ENCODE assay signal across 8 cellular contexts in the genomic region with DNA sequence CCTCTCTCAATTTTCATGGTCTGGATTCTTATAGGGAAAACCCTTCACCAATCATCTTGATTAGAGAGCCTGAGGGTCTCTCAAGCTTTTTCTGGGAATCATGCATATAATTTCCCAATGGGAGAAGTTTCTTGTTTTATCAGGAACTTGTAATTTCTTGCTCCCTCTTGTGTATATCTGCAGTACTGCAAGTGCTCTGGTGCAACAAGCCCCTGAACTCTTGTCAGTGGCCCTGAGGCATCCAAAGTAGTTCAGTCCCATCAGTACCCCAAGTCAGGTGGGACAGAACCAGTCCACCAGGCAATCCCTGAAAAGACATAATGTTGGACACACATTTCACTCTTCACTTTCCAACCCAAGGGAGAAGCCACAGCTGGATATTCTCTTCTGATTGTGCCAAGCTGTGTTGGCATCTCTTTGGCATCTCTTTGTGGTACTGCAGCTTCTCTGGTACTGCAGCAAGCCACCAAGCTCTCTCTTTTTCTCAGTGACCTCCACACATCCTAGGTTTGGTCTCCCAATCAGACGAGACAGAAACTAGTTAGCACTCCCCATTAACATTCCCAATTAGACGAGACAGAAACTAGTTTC.
A peak's percentile ranks its signal among the peaks of the same experiment; 100 is the strongest.
DNase-seq lines count a peak whose midpoint lies in the region; ATAC-seq and TF ChIP-seq lines count a peak whose summit lies in the region.

No MANE protein-coding gene starts in this region.

- no peaks in the 10 kb centered on the region for H3K9me3 ChIP-seq in RWPE2 (ENCODE audit: severe bottlenecking)
- no peaks in the 10 kb centered on the region for H3K9me3 ChIP-seq in suprapubic skin

- TF ChIP-seq CTCF in C4-2B (conservative IDR thresholded peaks at IDR 0.05) (peak; percentile 88), RWPE2 (IDR thresholded peaks at IDR 0.05; ENCODE audit: poor library complexity, severe bottlenecking) (peak; percentile 82), fibroblast of mammary gland (conservative IDR thresholded peaks at IDR 0.05; ENCODE audit: control insufficient read depth, insufficient read depth, low read depth, low read length) (peak; percentile 87), suprapubic skin (IDR thresholded peaks at IDR 0.05) (peak in 1 of 2 donors; percentile 52)

- H3K27ac ChIP-seq in C4-2B (no peak overlapping the region), RWPE2 (ENCODE audit: poor library complexity, severe bottlenecking) (no peak overlapping the region), suprapubic skin (no peak overlapping the region)

- TF ChIP-seq EP300 in suprapubic skin (IDR thresholded peaks at IDR 0.05): no peak

- H3K36me3 ChIP-seq in RWPE2 (ENCODE audit: low read depth) (no peaks in the 10 kb centered on the region), suprapubic skin (no peaks in the 10 kb centered on the region)

- DNase-seq in HS-5 (ENCODE audit: low read depth) (peak; percentile 49), RWPE2 (ENCODE audit: low spot score) (no peak), fibroblast of mammary gland (ENCODE audit: low read depth) (peak; percentile 80), putamen (ENCODE audit: low spot score) (peak; percentile 19), suprapubic skin (ENCODE audit: low spot score in 2 of 2) (no peak)

- H3K4me3 ChIP-seq in RWPE2 (ENCODE audit: severe bottlenecking): no peak overlapping the region
- H3K4me3 ChIP-seq in fibroblast of mammary gland (ENCODE audit: control insufficient read depth, low read depth, low read length): no peak overlapping the region
- H3K4me3 ChIP-seq in suprapubic skin: no peak overlapping the region

- no peaks in the 10 kb centered on the region for H3K27me3 ChIP-seq in RWPE2 (ENCODE audit: insufficient read depth, poor library complexity, severe bottlenecking)
- no peaks in the 10 kb centered on the region for H3K27me3 ChIP-seq in suprapubic skin

- no peak for TF ChIP-seq POLR2A in suprapubic skin (IDR thresholded peaks at IDR 0.05)

- ATAC-seq in GM18868 (IDR thresholded peaks at IDR 0.05; ENCODE audit: unreplicated experiment) (peak; percentile 81), RWPE2 (ENCODE audit: low read depth) (0 out of 3 replicates have a peak, but pooled peaks have one; percentile 36), GM19324 (IDR thresholded peaks at IDR 0.05; ENCODE audit: low FRiP score, unreplicated experiment) (no peak)

- WGBS in suprapubic skin: 63% methylated on average over 2 of the region's 2 CpGs

- H3K4me1 ChIP-seq in RWPE2 (ENCODE audit: insufficient read depth, poor library complexity, severe bottlenecking) (no peaks in the 10 kb centered on the region), suprapubic skin (no peaks in the 10 kb centered on the region)

Comparison
In these comparisons a context has a peak if more than half of its experiments do, and no peak if none do; other contexts are left out.
1. DNase-seq: peak in HS-5 (single experiment), fibroblast of mammary gland (single experiment) and putamen (single experiment); none in RWPE2 (single experiment) and suprapubic skin (0 of 2).